1 cellular context compared by ENCODE assay signal in the genomic region with DNA sequence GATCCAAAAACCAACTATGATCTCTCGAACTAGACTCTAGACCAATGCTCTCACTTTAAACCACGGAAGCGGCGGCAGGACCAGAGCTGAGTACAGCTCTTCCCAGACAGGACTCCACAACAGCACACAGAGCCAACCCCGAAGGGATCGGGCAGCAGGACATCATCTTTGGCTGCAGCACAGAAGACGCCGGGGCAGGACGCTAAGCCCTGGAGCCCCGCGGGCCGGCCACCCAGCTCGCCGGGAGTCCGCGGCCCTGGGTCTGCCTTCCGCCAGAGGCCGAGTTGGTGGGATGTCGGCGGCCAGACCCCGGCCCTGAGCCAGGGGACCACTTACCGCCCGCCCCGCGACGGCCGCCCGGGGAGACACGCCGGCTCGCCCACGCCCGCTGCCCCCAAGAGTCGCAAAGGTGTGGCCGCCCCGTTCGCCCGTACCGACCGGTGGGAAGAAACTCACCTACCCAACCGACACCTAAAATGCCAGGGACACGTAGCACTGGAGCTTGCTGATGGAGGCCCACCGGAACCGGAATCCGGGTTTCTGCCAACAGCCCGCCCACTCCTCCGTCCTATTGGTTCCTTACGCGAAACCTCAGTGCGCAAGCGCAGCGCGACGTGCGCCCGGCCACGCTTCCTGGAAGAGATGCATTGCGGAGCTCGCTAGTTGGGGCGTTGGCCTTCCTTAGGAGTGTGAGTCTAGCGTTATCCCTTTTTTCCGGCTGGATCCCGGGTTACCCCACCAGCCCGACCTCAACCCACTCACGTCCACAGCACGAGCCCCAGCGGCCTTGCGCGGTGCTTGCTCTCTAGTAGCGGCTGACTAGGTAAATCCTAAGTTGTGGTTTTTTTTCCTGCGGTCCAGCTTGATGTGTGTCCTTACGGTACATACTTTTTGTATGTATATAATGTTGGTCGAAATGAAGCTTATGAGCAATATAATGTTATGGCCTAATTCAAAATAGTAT.
TF ChIP-seq lines count a peak whose summit lies in the region.

A gene (minus strand): TSS at position 510 of the 964 bp plus-strand sequence. CDS start 1,623 bp downstream, outside the sequence.

TF ChIP-seq in WTC11, 78 proteins besides CTCF, POLR2A, EP300 and RAD21 (continued from another document):
- TF ChIP-seq, protein P1, sequence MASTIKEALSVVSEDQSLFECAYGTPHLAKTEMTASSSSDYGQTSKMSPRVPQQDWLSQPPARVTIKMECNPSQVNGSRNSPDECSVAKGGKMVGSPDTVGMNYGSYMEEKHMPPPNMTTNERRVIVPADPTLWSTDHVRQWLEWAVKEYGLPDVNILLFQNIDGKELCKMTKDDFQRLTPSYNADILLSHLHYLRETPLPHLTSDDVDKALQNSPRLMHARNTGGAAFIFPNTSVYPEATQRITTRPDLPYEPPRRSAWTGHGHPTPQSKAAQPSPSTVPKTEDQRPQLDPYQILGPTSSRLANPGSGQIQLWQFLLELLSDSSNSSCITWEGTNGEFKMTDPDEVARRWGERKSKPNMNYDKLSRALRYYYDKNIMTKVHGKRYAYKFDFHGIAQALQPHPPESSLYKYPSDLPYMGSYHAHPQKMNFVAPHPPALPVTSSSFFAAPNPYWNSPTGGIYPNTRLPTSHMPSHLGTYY (CRISPR knock-in tag; IDR thresholded peaks at IDR 0.05) = no peak
- TF ChIP-seq FOXK1 (CRISPR knock-in tag; IDR thresholded peaks at IDR 0.05) (peak; percentile 82), MYBL2 (CRISPR knock-in tag; IDR thresholded peaks at IDR 0.05) (peak; percentile 45; the same call in 1 of the 2 replicates), TP53 (CRISPR knock-in tag; IDR thresholded peaks at IDR 0.05) (peak; percentile 91; the same call in 1 of the 2 replicates), RORB (CRISPR knock-in tag; IDR thresholded peaks at IDR 0.05) (no peak), KAT7 (CRISPR knock-in tag; IDR thresholded peaks at IDR 0.05; ENCODE audit: borderline replicate concordance) (no peak), IRF2 (CRISPR knock-in tag; IDR thresholded peaks at IDR 0.05; ENCODE audit: borderline replicate concordance, low read depth) (no peak), ZNF317 (CRISPR knock-in tag; IDR thresholded peaks at IDR 0.05; ENCODE audit: borderline replicate concordance, low read depth) (no peak), ZNF416 (CRISPR knock-in tag; IDR thresholded peaks at IDR 0.05) (no peak), NR1H2 (CRISPR knock-in tag; IDR thresholded peaks at IDR 0.05) (no peak), NR2C2 (CRISPR knock-in tag; IDR thresholded peaks at IDR 0.05) (no peak), CREB1 (CRISPR knock-in tag; IDR thresholded peaks at IDR 0.05) (no peak)
- TF ChIP-seq, protein P2, sequence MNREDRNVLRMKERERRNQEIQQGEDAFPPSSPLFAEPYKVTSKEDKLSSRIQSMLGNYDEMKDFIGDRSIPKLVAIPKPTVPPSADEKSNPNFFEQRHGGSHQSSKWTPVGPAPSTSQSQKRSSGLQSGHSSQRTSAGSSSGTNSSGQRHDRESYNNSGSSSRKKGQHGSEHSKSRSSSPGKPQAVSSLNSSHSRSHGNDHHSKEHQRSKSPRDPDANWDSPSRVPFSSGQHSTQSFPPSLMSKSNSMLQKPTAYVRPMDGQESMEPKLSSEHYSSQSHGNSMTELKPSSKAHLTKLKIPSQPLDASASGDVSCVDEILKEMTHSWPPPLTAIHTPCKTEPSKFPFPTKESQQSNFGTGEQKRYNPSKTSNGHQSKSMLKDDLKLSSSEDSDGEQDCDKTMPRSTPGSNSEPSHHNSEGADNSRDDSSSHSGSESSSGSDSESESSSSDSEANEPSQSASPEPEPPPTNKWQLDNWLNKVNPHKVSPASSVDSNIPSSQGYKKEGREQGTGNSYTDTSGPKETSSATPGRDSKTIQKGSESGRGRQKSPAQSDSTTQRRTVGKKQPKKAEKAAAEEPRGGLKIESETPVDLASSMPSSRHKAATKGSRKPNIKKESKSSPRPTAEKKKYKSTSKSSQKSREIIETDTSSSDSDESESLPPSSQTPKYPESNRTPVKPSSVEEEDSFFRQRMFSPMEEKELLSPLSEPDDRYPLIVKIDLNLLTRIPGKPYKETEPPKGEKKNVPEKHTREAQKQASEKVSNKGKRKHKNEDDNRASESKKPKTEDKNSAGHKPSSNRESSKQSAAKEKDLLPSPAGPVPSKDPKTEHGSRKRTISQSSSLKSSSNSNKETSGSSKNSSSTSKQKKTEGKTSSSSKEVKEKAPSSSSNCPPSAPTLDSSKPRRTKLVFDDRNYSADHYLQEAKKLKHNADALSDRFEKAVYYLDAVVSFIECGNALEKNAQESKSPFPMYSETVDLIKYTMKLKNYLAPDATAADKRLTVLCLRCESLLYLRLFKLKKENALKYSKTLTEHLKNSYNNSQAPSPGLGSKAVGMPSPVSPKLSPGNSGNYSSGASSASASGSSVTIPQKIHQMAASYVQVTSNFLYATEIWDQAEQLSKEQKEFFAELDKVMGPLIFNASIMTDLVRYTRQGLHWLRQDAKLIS (CRISPR knock-in tag; IDR thresholded peaks at IDR 0.05; ENCODE audit: borderline replicate concordance) = no peak
- TF ChIP-seq, protein P3, sequence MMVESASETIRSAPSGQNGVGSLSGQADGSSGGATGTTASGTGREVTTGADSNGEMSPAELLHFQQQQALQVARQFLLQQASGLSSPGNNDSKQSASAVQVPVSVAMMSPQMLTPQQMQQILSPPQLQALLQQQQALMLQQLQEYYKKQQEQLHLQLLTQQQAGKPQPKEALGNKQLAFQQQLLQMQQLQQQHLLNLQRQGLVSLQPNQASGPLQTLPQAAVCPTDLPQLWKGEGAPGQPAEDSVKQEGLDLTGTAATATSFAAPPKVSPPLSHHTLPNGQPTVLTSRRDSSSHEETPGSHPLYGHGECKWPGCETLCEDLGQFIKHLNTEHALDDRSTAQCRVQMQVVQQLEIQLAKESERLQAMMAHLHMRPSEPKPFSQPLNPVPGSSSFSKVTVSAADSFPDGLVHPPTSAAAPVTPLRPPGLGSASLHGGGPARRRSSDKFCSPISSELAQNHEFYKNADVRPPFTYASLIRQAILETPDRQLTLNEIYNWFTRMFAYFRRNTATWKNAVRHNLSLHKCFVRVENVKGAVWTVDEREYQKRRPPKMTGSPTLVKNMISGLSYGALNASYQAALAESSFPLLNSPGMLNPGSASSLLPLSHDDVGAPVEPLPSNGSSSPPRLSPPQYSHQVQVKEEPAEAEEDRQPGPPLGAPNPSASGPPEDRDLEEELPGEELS (CRISPR knock-in tag; IDR thresholded peaks at IDR 0.05) = 0 out of 2 replicates have a peak, but pooled peaks have one; percentile 22
- TF ChIP-seq, protein P4, sequence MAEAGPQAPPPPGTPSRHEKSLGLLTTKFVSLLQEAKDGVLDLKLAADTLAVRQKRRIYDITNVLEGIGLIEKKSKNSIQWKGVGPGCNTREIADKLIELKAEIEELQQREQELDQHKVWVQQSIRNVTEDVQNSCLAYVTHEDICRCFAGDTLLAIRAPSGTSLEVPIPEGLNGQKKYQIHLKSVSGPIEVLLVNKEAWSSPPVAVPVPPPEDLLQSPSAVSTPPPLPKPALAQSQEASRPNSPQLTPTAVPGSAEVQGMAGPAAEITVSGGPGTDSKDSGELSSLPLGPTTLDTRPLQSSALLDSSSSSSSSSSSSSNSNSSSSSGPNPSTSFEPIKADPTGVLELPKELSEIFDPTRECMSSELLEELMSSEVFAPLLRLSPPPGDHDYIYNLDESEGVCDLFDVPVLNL (CRISPR knock-in tag; IDR thresholded peaks at IDR 0.05; ENCODE audit: borderline replicate concordance, low read depth) = no peak
- TF ChIP-seq, protein P5, sequence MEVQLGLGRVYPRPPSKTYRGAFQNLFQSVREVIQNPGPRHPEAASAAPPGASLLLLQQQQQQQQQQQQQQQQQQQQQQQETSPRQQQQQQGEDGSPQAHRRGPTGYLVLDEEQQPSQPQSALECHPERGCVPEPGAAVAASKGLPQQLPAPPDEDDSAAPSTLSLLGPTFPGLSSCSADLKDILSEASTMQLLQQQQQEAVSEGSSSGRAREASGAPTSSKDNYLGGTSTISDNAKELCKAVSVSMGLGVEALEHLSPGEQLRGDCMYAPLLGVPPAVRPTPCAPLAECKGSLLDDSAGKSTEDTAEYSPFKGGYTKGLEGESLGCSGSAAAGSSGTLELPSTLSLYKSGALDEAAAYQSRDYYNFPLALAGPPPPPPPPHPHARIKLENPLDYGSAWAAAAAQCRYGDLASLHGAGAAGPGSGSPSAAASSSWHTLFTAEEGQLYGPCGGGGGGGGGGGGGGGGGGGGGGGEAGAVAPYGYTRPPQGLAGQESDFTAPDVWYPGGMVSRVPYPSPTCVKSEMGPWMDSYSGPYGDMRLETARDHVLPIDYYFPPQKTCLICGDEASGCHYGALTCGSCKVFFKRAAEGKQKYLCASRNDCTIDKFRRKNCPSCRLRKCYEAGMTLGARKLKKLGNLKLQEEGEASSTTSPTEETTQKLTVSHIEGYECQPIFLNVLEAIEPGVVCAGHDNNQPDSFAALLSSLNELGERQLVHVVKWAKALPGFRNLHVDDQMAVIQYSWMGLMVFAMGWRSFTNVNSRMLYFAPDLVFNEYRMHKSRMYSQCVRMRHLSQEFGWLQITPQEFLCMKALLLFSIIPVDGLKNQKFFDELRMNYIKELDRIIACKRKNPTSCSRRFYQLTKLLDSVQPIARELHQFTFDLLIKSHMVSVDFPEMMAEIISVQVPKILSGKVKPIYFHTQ (CRISPR knock-in tag; IDR thresholded peaks at IDR 0.05) = no peak
- TF ChIP-seq, protein P6, sequence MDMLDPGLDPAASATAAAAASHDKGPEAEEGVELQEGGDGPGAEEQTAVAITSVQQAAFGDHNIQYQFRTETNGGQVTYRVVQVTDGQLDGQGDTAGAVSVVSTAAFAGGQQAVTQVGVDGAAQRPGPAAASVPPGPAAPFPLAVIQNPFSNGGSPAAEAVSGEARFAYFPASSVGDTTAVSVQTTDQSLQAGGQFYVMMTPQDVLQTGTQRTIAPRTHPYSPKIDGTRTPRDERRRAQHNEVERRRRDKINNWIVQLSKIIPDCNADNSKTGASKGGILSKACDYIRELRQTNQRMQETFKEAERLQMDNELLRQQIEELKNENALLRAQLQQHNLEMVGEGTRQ (CRISPR knock-in tag; IDR thresholded peaks at IDR 0.05) = no peak
